8 cellular contexts compared by ENCODE assay signal in genomic region chr7:77537595-77538185, GRCh38. TPM values are rescaled to one million over a fixed set of nuclear protein-coding genes. Genes with fewer than 3 reads are reported as not detected.
A peak's percentile ranks its signal among the peaks of the same experiment; 100 is the strongest.
DNase-seq lines count a peak whose midpoint lies in the region; ATAC-seq and TF ChIP-seq lines count a peak whose summit lies in the region.

No MANE protein-coding gene starts in this region.

- H3K9me3 ChIP-seq in HUES64 (ENCODE audit: insufficient read depth, low read depth, low read length): no peaks in the 10 kb centered on the region
- H3K9me3 ChIP-seq in ascending aorta: no peaks in the 10 kb centered on the region

- H3K27me3 ChIP-seq in ACC112 (ENCODE audit: insufficient read depth, low read length): no peaks in the 10 kb centered on the region
- no peaks in the 10 kb centered on the region for H3K27me3 ChIP-seq in HUES64 (ENCODE audit: insufficient read depth, low read length)
- no peaks in the 10 kb centered on the region for H3K27me3 ChIP-seq in ascending aorta

- peak overlapping the region; percentile 97 for H3K27ac ChIP-seq in ACC112 (ENCODE audit: low read depth, low read length)
- H3K27ac ChIP-seq in HUES64 (ENCODE audit: low read depth, low read length): peak overlapping the region; percentile 96
- peak overlapping the region; percentile 93 to 97 for H3K27ac ChIP-seq in ascending aorta

- peak in 1 of 2 donors; percentile 71 for DNase-seq in ascending aorta (ENCODE audit: low spot score in 2 of 2)
- peak in 26 of 51 donors; percentile 21 to 59 (median 41) for DNase-seq in hypothalamus (lab: John Stamatoyannopoulos, UW)
- DNase-seq in skeletal muscle cell (ENCODE audit: low read depth): no peak
- no peak for DNase-seq in CD1c-positive myeloid dendritic cell (ENCODE audit: extremely low spot score)

- H3K36me3 ChIP-seq in ACC112 (ENCODE audit: insufficient read depth, low read length) (no peaks in the 10 kb centered on the region), HUES64 (ENCODE audit: insufficient read depth, low read length) (peaks cover 5% of the 10 kb centered on the region; the same call in 1 of the 2 replicates), ascending aorta (no peaks in the 10 kb centered on the region)

- H3K4me3 ChIP-seq in ACC112 (ENCODE audit: low read depth, low read length) (peak overlapping the region; percentile 99), HUES64 (ENCODE audit: low read length) (peak overlapping the region; percentile 76), ascending aorta (peak overlapping the region; percentile 96 to 98), skeletal muscle cell (ENCODE audit: low read depth, low read length) (peak overlapping the region; percentile 97)

- ATAC-seq in GM19035 (IDR thresholded peaks at IDR 0.05; ENCODE audit: unreplicated experiment) (peak; percentile 35), SK-N-SH treated with all-trans-retinoic acid at 6 μM for 48 hours (peak; percentile 48)

- WGBS in HUES64: under 1% methylated on average over 55 of the region's 55 CpGs

- peak overlapping the region; percentile 44 for H2AFZ ChIP-seq in ACC112 (ENCODE audit: low read length, unreplicated experiment)

- TF ChIP-seq CTCF in ascending aorta (IDR thresholded peaks at IDR 0.05): no peak

- H3K79me2 ChIP-seq in ACC112 (ENCODE audit: control insufficient read depth, insufficient read depth, low read length, unreplicated experiment): peaks cover 52% of the 10 kb centered on the region

- intact Hi-C loops in ascending aorta (cut with DNase I): loop anchor here (1.0 to 5.0 kb wide), 5 partner anchors 35 to 1920 kb away; partner anchors contain the start of genes CCDC146, PHTF2 and TMEM60

- H3K9ac ChIP-seq in HUES64 (ENCODE audit: low read depth, low read length): peak overlapping the region; percentile 80

- H3K4me1 ChIP-seq in ACC112 (ENCODE audit: control insufficient read depth, insufficient read depth, low read length, unreplicated experiment) (peaks cover 35% of the 10 kb centered on the region), HUES64 (ENCODE audit: insufficient read depth, low read length) (peaks cover 23% of the 10 kb centered on the region), ascending aorta (peaks cover 0 to 23% of the 10 kb centered on the region in 2 donors)

TF ChIP-seq in SK-N-SH treated with all-trans-retinoic acid at 6 μM for 48 hours, 23 proteins besides CTCF, POLR2A, EP300 and RAD21:
- TF ChIP-seq GLIS3 (CRISPR knock-in tag; IDR thresholded peaks at IDR 0.05) (no peak; the same call in 1 of the 2 replicates), ZNF70 (CRISPR knock-in tag; IDR thresholded peaks at IDR 0.05) (0 out of 2 replicates have a peak, but pooled peaks have one; percentile 38), BACH2 (CRISPR knock-in tag; IDR thresholded peaks at IDR 0.05; ENCODE audit: borderline replicate concordance) (no peak), TSHZ2 (CRISPR knock-in tag; IDR thresholded peaks at IDR 0.05) (no peak), CSRNP3 (CRISPR knock-in tag; IDR thresholded peaks at IDR 0.05) (no peak), ZNF8 (CRISPR knock-in tag; IDR thresholded peaks at IDR 0.05) (no peak), ZFP3 (CRISPR knock-in tag; IDR thresholded peaks at IDR 0.05) (no peak), TOX (CRISPR knock-in tag; IDR thresholded peaks at IDR 0.05; ENCODE audit: borderline replicate concordance) (no peak), ISL1 (CRISPR knock-in tag; IDR thresholded peaks at IDR 0.05) (no peak)

RNA-seq across cellular contexts. Expression of gene PTPN12, which starts 0.6 kb away (rescaled TPM):
- 103 TPM for polyA plus RNA-seq in HUES64 (2013, experiment 1 of 2)
- 121 TPM for polyA plus RNA-seq in HUES64 (2013, experiment 2 of 2)
- 57.4 TPM for total RNA-seq in ascending aorta

Comparison
In these comparisons a context has a peak if more than half of its experiments do, and no peak if none do; other contexts are left out.
1. DNase-seq: peak in hypothalamus (26 of 51); none in skeletal muscle cell (single experiment) and CD1c-positive myeloid dendritic cell (single experiment).
2. Peak in every context shown above with its lines, with median percentiles within 50 percentile points of each other: H3K27ac ChIP-seq and H3K4me3 ChIP-seq.